In genomic region chr11:18669211-18669593, GRCh38 we compare ENCODE assay signal across 9 cellular contexts.
DNase-seq lines count a peak whose midpoint lies in the region; ATAC-seq, FAIRE-seq and TF ChIP-seq lines count a peak whose summit lies in the region.
"Had no signal": no experiment of that assay in that cellular context is flagged by ENCODE, and none has a peak within 500 bp of the region (broad histone marks: within the 10 kb centered on the region; RNA-seq: fewer than 3 reads in every experiment).

No MANE protein-coding gene starts in this region.

- peak overlapping the region; percentile 89 for H3K27ac ChIP-seq in epithelial cell of prostate

- TF ChIP-seq POLR2A in H54 (IDR thresholded peaks at IDR 0.05; ENCODE audit: low read depth, low read length) = no peak

- no peak for ATAC-seq in HG03439 (IDR thresholded peaks at IDR 0.05; ENCODE audit: unreplicated experiment)

- no peak for FAIRE-seq in H54 (lab: Jason Lieb, UNC)

- peak; percentile 14 for DNase-seq in stimulated activated CD4-positive, alpha-beta T cell treated with anti-CD3 and anti-CD28 coated beads, Interleukin-1b, Interleukin-23, amount 100 ng/mL, for 48 hours
- no peak for DNase-seq in stimulated activated CD4-positive, alpha-beta T cell treated with anti-CD3 and anti-CD28 coated beads, Interleukin-4, amount 100 ng/mL, for 1 hour
- DNase-seq in activated CD4-positive, alpha-beta T cell treated with anti-CD3 and anti-CD28 coated beads for 48 hours = peak; percentile 25
- no peak for DNase-seq in epithelial cell of prostate (ENCODE audit: low read depth, low spot score)
- no peak for DNase-seq in NCI-H2081 treated with DMSO at 0.1 percent for 48 hours (lab: John Stamatoyannopoulos, UW)
- no peak for DNase-seq in NCI-H2107 treated with DMSO at 0.1 percent for 48 hours (lab: John Stamatoyannopoulos, UW; ENCODE audit: unreplicated experiment)
- no peak for DNase-seq in H54 (ENCODE audit: insufficient read length, low spot score)
- DNase-seq: NCI-H1105 had no signal

Comparison
In these comparisons a context has a peak if more than half of its experiments do, and no peak if none do; other contexts are left out.
1. DNase-seq: peak in stimulated activated CD4-positive, alpha-beta T cell treated with anti-CD3 and anti-CD28 coated beads, Interleukin-1b, Interleukin-23, amount 100 ng/mL, for 48 hours (single experiment) and activated CD4-positive, alpha-beta T cell treated with anti-CD3 and anti-CD28 coated beads for 48 hours (single experiment); none in stimulated activated CD4-positive, alpha-beta T cell treated with anti-CD3 and anti-CD28 coated beads, Interleukin-4, amount 100 ng/mL, for 1 hour (single experiment), epithelial cell of prostate (single experiment), NCI-H2081 treated with DMSO at 0.1 percent for 48 hours (single experiment), NCI-H2107 treated with DMSO at 0.1 percent for 48 hours (single experiment) and H54 (single experiment).